ENCODE assay signal across 25 cellular contexts in genomic region chr1:46545784-46546183, GRCh38. TPM values are rescaled to one million over a fixed set of nuclear protein-coding genes. Genes with fewer than 3 reads are reported as not detected.
"Had no signal": no experiment of that assay in that cellular context is flagged by ENCODE, and none has a peak within 500 bp of the region (broad histone marks: within the 10 kb centered on the region; RNA-seq: fewer than 3 reads in every experiment).

No MANE protein-coding gene starts in this region.

- H3K4me3 Mint-ChIP-seq: activated CD8-positive, alpha-beta T cell treated with anti-CD3 and anti-CD28 coated beads, Interleukin-2, amount 10 ng/mL, durations not matched to agents 7 days and 5 days; activated naive CD8-positive, alpha-beta T cell treated with anti-CD3 and anti-CD28 coated beads, Interleukin-2, amount 10 ng/mL, durations not matched to agents 7 days and 5 days; T-helper 1 cell treated with Interleukin-12 subunit alpha and Interleukin-12 subunit beta and Interleukin-4 antibody, amounts not matched to agents 30 μg/mL and 1 μg/mL, for 36 hours had no signal

- DNase-seq: activated CD4-positive, alpha-beta T cell treated with anti-CD3 and anti-CD28 coated beads for 48 hours; activated CD4-positive, alpha-beta T cell treated with anti-CD3 and anti-CD28 coated beads, Interleukin-2, amount 50 U/mL, for 4 hours; activated CD8-positive, alpha-beta memory T cell treated with anti-CD3 and anti-CD28 coated beads, Interleukin-2, amount 50 U/mL, for 48 hours; activated CD8-positive, alpha-beta T cell treated with anti-CD3 and anti-CD28 coated beads, Interleukin-2, amount 10 ng/mL, durations not matched to agents 7 days and 5 days; activated naive CD4-positive, alpha-beta T cell treated with anti-CD3 and anti-CD28 coated beads, Interleukin-2, amount 50 U/mL, for 16 hours; activated naive CD8-positive, alpha-beta T cell treated with anti-CD3 and anti-CD28 coated beads, Interleukin-2, amount 10 ng/mL, durations not matched to agents 7 days and 5 days; activated T-cell treated with anti-CD3 and anti-CD28 coated beads, Interleukin-2, amount 50 U/mL, for 1 hour; adrenal gland; anterior cingulate cortex; caudate nucleus; colonic mucosa; KBM-7; NCI-H1105; NCI-H1436 treated with DMSO at 0.1 percent for 48 hours; NCI-H187; NCI-H2081; NCI-H446; NCI-H524 had no signal

- H3K9me3 ChIP-seq: adrenal gland, colonic mucosa had no signal

- H3K4me3 ChIP-seq: adrenal gland, colonic mucosa, SK-N-MC had no signal

- FAIRE-seq: TTC549 had no signal

- H3K27ac Mint-ChIP-seq: activated CD8-positive, alpha-beta T cell treated with anti-CD3 and anti-CD28 coated beads, Interleukin-2, amount 10 ng/mL, durations not matched to agents 7 days and 5 days; T-helper 1 cell treated with Interleukin-12 subunit alpha and Interleukin-12 subunit beta and Interleukin-4 antibody, amounts not matched to agents 30 μg/mL and 1 μg/mL, for 36 hours had no signal

- ATAC-seq: activated CD4-positive, CD25-positive, alpha-beta regulatory T cell treated with anti-CD3 and anti-CD28 coated beads, Interleukin-2, amount 50 U/mL, for 24 hours; activated CD8-positive, alpha-beta T cell treated with anti-CD3 and anti-CD28 coated beads, Interleukin-2, amount 10 ng/mL, durations not matched to agents 7 days and 5 days had no signal

- H3K4me1 ChIP-seq: adrenal gland, colonic mucosa had no signal

- H3K9me3 Mint-ChIP-seq: activated naive CD8-positive, alpha-beta T cell treated with anti-CD3 and anti-CD28 coated beads, Interleukin-2, amount 10 ng/mL, durations not matched to agents 7 days and 5 days; T-helper 1 cell treated with Interleukin-12 subunit alpha and Interleukin-12 subunit beta and Interleukin-4 antibody, amounts not matched to agents 30 μg/mL and 1 μg/mL, for 36 hours had no signal

- H3K27ac ChIP-seq: adrenal gland, colonic mucosa, SK-N-MC had no signal

- H3K36me3 Mint-ChIP-seq: activated naive CD8-positive, alpha-beta T cell treated with anti-CD3 and anti-CD28 coated beads, Interleukin-2, amount 10 ng/mL, durations not matched to agents 7 days and 5 days had no signal

- H3K36me3 ChIP-seq: adrenal gland, colonic mucosa had no signal

RNA-seq across cellular contexts. Expression of gene KNCN, which starts 5.7 kb away (rescaled TPM):
- total RNA-seq: activated CD8-positive, alpha-beta T cell treated with anti-CD3 and anti-CD28 coated beads, Interleukin-2, amount 10 ng/mL, durations not matched to agents 7 days and 5 days; activated naive CD8-positive, alpha-beta T cell treated with anti-CD3 and anti-CD28 coated beads, Interleukin-2, amount 10 ng/mL, durations not matched to agents 7 days and 5 days; adrenal gland; cerebellum; colonic mucosa; M059J; RPMI7951 had no signal

RNA-seq across cellular contexts. Expression of gene DMBX1, which starts 56.1 kb away (rescaled TPM):
- total RNA-seq: colonic mucosa, M059J, RPMI7951 had no signal
